In the genomic region with DNA sequence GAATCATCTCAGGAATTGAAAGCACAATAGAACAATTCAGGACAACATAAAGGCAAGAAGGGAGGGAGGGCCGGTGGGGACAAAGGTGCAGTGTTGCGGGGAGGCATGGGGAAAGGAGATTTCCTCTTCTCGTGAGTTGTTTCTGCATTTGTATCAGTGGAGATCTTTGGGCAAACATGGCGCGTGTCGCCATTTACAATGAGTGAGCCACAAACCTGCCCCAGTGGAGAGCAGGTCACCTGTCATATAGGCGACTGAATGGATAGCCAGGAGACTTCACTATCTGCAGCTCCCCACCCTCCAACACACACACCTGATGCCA, we compare ENCODE assay signal across 23 cellular contexts.
A peak's percentile ranks its signal among the peaks of the same experiment; 100 is the strongest.
DNase-seq lines count a peak whose midpoint lies in the region; ATAC-seq, FAIRE-seq and TF ChIP-seq lines count a peak whose summit lies in the region.
"Had no signal": no experiment of that assay in that cellular context is flagged by ENCODE, and none has a peak within 500 bp of the region (broad histone marks: within the 10 kb centered on the region; RNA-seq: fewer than 3 reads in every experiment).

No MANE protein-coding gene starts in this region.

- H3K9ac ChIP-seq in HepG2 (ENCODE audit: insufficient read depth, low read depth, low read length) (no peak overlapping the region), mammary epithelial cell (ENCODE audit: insufficient read depth, low read length) (no peak overlapping the region)
- H3K9ac ChIP-seq: KMS-11 had no signal

- dilution Hi-C loops in mammary epithelial cell (cut with HindIII; ENCODE audit: low sequenced_read_pairs), result no loop called here

- FAIRE-seq in HepG2 (lab: Jason Lieb, UNC) (no peak), frontal cortex (lab: Jason Lieb, UNC) (no peak)
- FAIRE-seq: HTR-8/SVneo had no signal

- H3K4me3 ChIP-seq in HepG2 (replicated peaks in 1 of 3; ENCODE audit: insufficient read depth in 1 of 3, low read depth in 2 of 3, low read length in 3 of 3), result no peak overlapping the region
- H3K4me3 ChIP-seq in right lobe of liver, result no peak overlapping the region
- H3K4me3 ChIP-seq in mammary epithelial cell (replicated peaks in 1 of 3; ENCODE audit: insufficient read depth in 1 of 3, low read depth in 2 of 3, low read length in 3 of 3), result no peak overlapping the region
- H3K4me3 ChIP-seq: SJSA1 had no signal

- H3K9me3 ChIP-seq in HepG2 (ENCODE audit: low read length), result no peaks in the 10 kb centered on the region
- H3K9me3 ChIP-seq in right lobe of liver, result no peaks in the 10 kb centered on the region
- H3K9me3 ChIP-seq in mammary epithelial cell (replicated peaks; ENCODE audit: insufficient read depth, low read length), result peaks cover 5% of the 10 kb centered on the region
- H3K9me3 ChIP-seq in CD4-positive, alpha-beta T cell (ENCODE audit: control insufficient read depth, low read length), result peaks cover 9% of the 10 kb centered on the region
- H3K9me3 ChIP-seq: BE2C, SJSA1 had no signal

- TF ChIP-seq RAD21 in HepG2 (CRISPR knock-in tag; IDR thresholded peaks at IDR 0.05), result no peak

- H3K27me3 Mint-ChIP-seq in mesothelial cell of epicardium (ENCODE audit: low read depth), result no peaks in the 10 kb centered on the region
- peaks cover 22% of the 10 kb centered on the region for H3K27me3 Mint-ChIP-seq in CD4-positive, alpha-beta T cell

- no peak for ATAC-seq in HepG2
- no peak for ATAC-seq in right lobe of liver
- ATAC-seq in CD4-positive, alpha-beta T cell (ENCODE audit: poor library complexity), result no peak
- ATAC-seq in GM19023 (IDR thresholded peaks at IDR 0.05; ENCODE audit: unreplicated experiment), result no peak
- ATAC-seq: PC-3, Right ventricle myocardium inferior had no signal

- TF ChIP-seq CTCF in HepG2 (CRISPR knock-in tag; IDR thresholded peaks at IDR 0.05), result no peak
- TF ChIP-seq CTCF in right lobe of liver (IDR thresholded peaks at IDR 0.05), result no peak
- no peak for TF ChIP-seq CTCF in mammary epithelial cell (conservative IDR thresholded peaks at IDR 0.05 in 1 of 2, IDR thresholded peaks at IDR 0.05 in 1 of 2; ENCODE audit: extremely low read depth in 1 of 2, insufficient read depth in 1 of 2, low read depth in 1 of 2, low read length in 2 of 2)
- TF ChIP-seq CTCF in mesothelial cell of epicardium (IDR thresholded peaks at IDR 0.05; ENCODE audit: unreplicated experiment), result no peak
- no peak for TF ChIP-seq CTCF in CD4-positive, alpha-beta T cell (IDR thresholded peaks at IDR 0.05)

- no peak for TF ChIP-seq POLR2A in HepG2 (IDR thresholded peaks at IDR 0.05; ENCODE audit: insufficient read depth in 1 of 2, low read depth in 2 of 2, low read length in 2 of 2)
- TF ChIP-seq POLR2A in right lobe of liver (IDR thresholded peaks at IDR 0.05), result no peak

- peaks cover 24% of the 10 kb centered on the region for H3K4me1 Mint-ChIP-seq in mesothelial cell of epicardium
- H3K4me1 Mint-ChIP-seq in CD4-positive, alpha-beta T cell (ENCODE audit: low read depth), result peaks cover under 1% of the 10 kb centered on the region

- H3K4me2 ChIP-seq in HepG2 (ENCODE audit: low read depth, low read length) (peak overlapping the region; percentile 1; the same call in 1 of the 2 replicates), mammary epithelial cell (ENCODE audit: insufficient read depth, low read depth, low read length) (no peak overlapping the region)
- H3K4me2 ChIP-seq: KMS-11 had no signal

- H4K20me1 ChIP-seq in HepG2 (ENCODE audit: insufficient read depth, low read length), result no peaks in the 10 kb centered on the region
- H4K20me1 ChIP-seq in mammary epithelial cell (ENCODE audit: insufficient read depth, low read length), result no peaks in the 10 kb centered on the region

- no peak overlapping the region for H3K4me3 Mint-ChIP-seq in mesothelial cell of epicardium
- H3K4me3 Mint-ChIP-seq in CD4-positive, alpha-beta T cell, result no peak overlapping the region
- H3K4me3 Mint-ChIP-seq: CD14-positive monocyte had no signal

- H3K27me3 ChIP-seq in HepG2 (ENCODE audit: control insufficient read depth in 1 of 2, insufficient read depth in 2 of 2, low read length in 2 of 2) (no peaks in the 10 kb centered on the region), right lobe of liver (no peaks in the 10 kb centered on the region), mammary epithelial cell (ENCODE audit: insufficient read depth, low read length) (no peaks in the 10 kb centered on the region)
- H3K27me3 ChIP-seq in CD4-positive, alpha-beta T cell (ENCODE audit: control insufficient read depth, insufficient read depth, low read length), result peaks cover 4% of the 10 kb centered on the region
- H3K27me3 ChIP-seq: BE2C, SJSA1 had no signal

- CTCF ChIA-PET in HepG2 (lab: Yijun Ruan, JAX; ENCODE audit: low intra/inter-chr PET ratio, low total read pairs) (no interaction called here), mammary epithelial cell (lab: Charles Lee; ENCODE audit: low non-redundant PET) (no interaction called here)
- CTCF ChIA-PET in CD4-positive, alpha-beta T cell (lab: Charles Lee), result no interaction called here

- H3K27ac Mint-ChIP-seq in mesothelial cell of epicardium, result peak overlapping the region; percentile 31
- no peak overlapping the region for H3K27ac Mint-ChIP-seq in CD4-positive, alpha-beta T cell
- H3K27ac Mint-ChIP-seq: CD14-positive monocyte had no signal

- H3K36me3 ChIP-seq in HepG2 (replicated peaks in 1 of 2; ENCODE audit: control insufficient read depth in 1 of 2, insufficient read depth in 2 of 2, low read length in 2 of 2) (no peaks in the 10 kb centered on the region), right lobe of liver (no peaks in the 10 kb centered on the region), mammary epithelial cell (ENCODE audit: insufficient read depth, low read length) (no peaks in the 10 kb centered on the region)
- H3K36me3 ChIP-seq: BE2C, SJSA1 had no signal

- no peaks in the 10 kb centered on the region for H3K36me3 Mint-ChIP-seq in mesothelial cell of epicardium
- no peaks in the 10 kb centered on the region for H3K36me3 Mint-ChIP-seq in CD4-positive, alpha-beta T cell (ENCODE audit: low read depth)

- DNase-seq in HepG2 (ENCODE audit: low spot score), result peak; percentile 63
- no peak for DNase-seq in right lobe of liver
- DNase-seq in mammary epithelial cell, result no peak
- DNase-seq in mesothelial cell of epicardium (ENCODE audit: low spot score in 2 of 2, unreplicated experiment in 2 of 2), result no peak
- DNase-seq in CD4-positive, alpha-beta T cell, result no peak
- DNase-seq in frontal cortex (ENCODE audit: low spot score in 2 of 2), result no peak
- DNase-seq: 8988T; ACHN; BE2C; GOT3; NCI-H1048; NCI-H1417 treated with DMSO at 0.1 percent for 48 hours; NCI-H187 treated with DMSO at 0.1 percent for 48 hours; NCI-H524; NCI-H774; NK-92 treated with Interleukin-12 subunit alpha and Interleukin-12 subunit beta, amount 100 ng/mL, for 24 hours; PC-3 had no signal

- peaks cover 58% of the 10 kb centered on the region for H3K4me1 ChIP-seq in HepG2 (ENCODE audit: insufficient read depth, low read length)
- no peaks in the 10 kb centered on the region for H3K4me1 ChIP-seq in right lobe of liver
- H3K4me1 ChIP-seq in mammary epithelial cell (ENCODE audit: insufficient read depth, low read length), result peaks cover 3% of the 10 kb centered on the region
- H3K4me1 ChIP-seq: BE2C, SJSA1 had no signal

- in situ Hi-C loops in HepG2 (cut with HindIII; ENCODE audit: extremely low pct_ligation_motif_present, low pct_unique_long_range_greater_than_20kb), result loop anchor here (10.0 kb wide), 1 partner anchor 205 kb away; a partner anchor contains a TSS
- in situ Hi-C loops in mammary epithelial cell (cut with MboI; ENCODE audit: low sequenced_read_pairs in 2 of 2), result loop anchor here in 1 of 2 donors (10.0 kb wide), 1 partner anchor 195 kb away; no protein-coding TSS in a partner anchor

- BruUV-seq in HepG2 (replicated peaks; lab: Mats Ljungman, UMichigan) (no TSS peak), mammary epithelial cell (replicated peaks; lab: Mats Ljungman, UMichigan) (no TSS peak)

- H3K79me2 ChIP-seq in HepG2 (ENCODE audit: insufficient read depth, low read length), result no peaks in the 10 kb centered on the region
- no peaks in the 10 kb centered on the region for H3K79me2 ChIP-seq in mammary epithelial cell (ENCODE audit: insufficient read depth, low read length)

- peaks cover 23% of the 10 kb centered on the region for H3K9me3 Mint-ChIP-seq in mesothelial cell of epicardium
- H3K9me3 Mint-ChIP-seq in CD4-positive, alpha-beta T cell, result no peaks in the 10 kb centered on the region

- H3K27ac ChIP-seq in HepG2 (ENCODE audit: extremely low read length, insufficient read depth, low read length), result no peak overlapping the region
- H3K27ac ChIP-seq in right lobe of liver, result no peak overlapping the region
- no peak overlapping the region for H3K27ac ChIP-seq in mammary epithelial cell (ENCODE audit: insufficient read depth, low read depth, low read length)
- no peak overlapping the region for H3K27ac ChIP-seq in CD4-positive, alpha-beta T cell (ENCODE audit: low read depth, low read length)
- H3K27ac ChIP-seq: KMS-11, SJSA1 had no signal

- H2AFZ ChIP-seq in HepG2 (ENCODE audit: low read length) (peak overlapping the region; percentile 54), mammary epithelial cell (ENCODE audit: low read depth, low read length) (peak overlapping the region; percentile 74)

- 49% methylated on average over 7 of the region's 7 CpGs for WGBS in HepG2 (ENCODE audit: low lambda C conversion rate)
- WGBS in right lobe of liver (ENCODE audit: insufficient coverage, low coverage, low lambda C conversion rate, missing lambda C conversion rate), result 50% methylated on average over 3 of the region's 7 CpGs
- 60% methylated on average over 4 of the region's 7 CpGs for WGBS in mammary epithelial cell (ENCODE audit: low coverage, missing lambda C conversion rate)

- POLR2A ChIA-PET in HepG2 (lab: Yijun Ruan, JAX), result no interaction called here
- POLR2A ChIA-PET in CD4-positive, alpha-beta T cell (lab: Charles Lee), result no interaction called here

- no peak for TF ChIP-seq EP300 in HepG2 (IDR thresholded peaks at IDR 0.05; ENCODE audit: low read depth in 2 of 2, low read length in 2 of 2)
- no peak for TF ChIP-seq EP300 in HepG2 (CRISPR knock-in tag; IDR thresholded peaks at IDR 0.05; ENCODE audit: borderline replicate concordance)

- intact Hi-C loops in HepG2 (cut with micrococcal nuclease; ENCODE audit: unreplicated experiment), result no loop called here
- intact Hi-C loops in right lobe of liver (cut with DNase I), result loop anchor here in 1 of 2 donors (10.0 kb wide), 1 partner anchor 195 kb away; no protein-coding TSS in a partner anchor
- intact Hi-C loops in mammary epithelial cell (cut with micrococcal nuclease), result no loop called here
- intact Hi-C loops in CD4-positive, alpha-beta T cell (cut with DNase I, micrococcal nuclease), result no loop called here

TF ChIP-seq in HepG2, 621 proteins besides CTCF, POLR2A, EP300 and RAD21 (continues in another document):
- TF ChIP-seq HOXA5 (CRISPR knock-in tag; IDR thresholded peaks at IDR 0.05), result no peak
